ENCODE assay signal across 24 cellular contexts in the genomic region with DNA sequence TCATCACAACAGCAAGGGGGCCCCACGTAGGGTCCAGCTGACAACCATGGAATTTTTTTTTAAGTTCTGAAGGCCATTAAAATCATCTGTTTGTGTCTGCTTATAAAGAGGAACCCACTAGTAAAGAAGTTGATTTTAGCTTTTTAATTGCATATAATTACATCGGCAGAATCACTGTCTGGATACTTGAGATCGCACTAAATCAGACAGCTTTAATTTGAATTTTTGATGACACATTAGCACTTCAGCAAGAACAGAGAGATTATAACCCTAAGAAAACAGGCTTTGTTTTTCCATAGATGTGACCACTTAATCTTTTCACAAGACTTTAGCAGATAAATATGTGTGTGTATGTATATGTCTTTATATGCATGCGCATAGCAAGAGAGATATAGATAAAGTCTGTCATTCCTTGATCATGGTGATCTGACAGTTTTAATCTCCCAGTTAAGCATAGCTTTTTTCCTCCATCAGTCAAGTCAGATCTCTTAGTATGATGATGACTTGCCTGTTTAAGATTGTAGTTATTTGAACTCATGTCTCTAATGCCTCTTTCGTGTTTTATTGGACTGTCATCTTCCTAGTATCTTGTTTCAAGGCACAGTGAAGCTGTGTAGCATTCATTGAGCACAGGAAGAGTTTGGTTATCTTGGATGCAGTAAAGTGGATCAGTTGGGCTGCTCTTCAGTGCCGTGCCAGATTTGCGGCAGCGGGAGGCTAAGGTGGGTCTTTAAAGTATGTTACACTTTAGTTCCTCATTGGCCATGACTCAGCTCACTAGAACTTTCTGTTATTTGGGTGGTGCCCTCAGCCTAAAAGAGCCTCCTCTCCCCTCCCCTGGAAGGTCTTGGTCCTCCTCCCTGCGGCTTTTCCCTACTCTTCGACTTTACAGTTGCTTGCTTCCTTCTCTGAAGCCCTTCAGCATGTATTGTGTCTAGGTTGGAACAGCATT. TPM values are rescaled to one million over a fixed set of nuclear protein-coding genes. Genes with fewer than 3 reads are reported as not detected.
DNase-seq lines count a peak whose midpoint lies in the region; ATAC-seq, FAIRE-seq and TF ChIP-seq lines count a peak whose summit lies in the region.
"Had no signal": no experiment of that assay in that cellular context is flagged by ENCODE, and none has a peak within 500 bp of the region (broad histone marks: within the 10 kb centered on the region; RNA-seq: fewer than 3 reads in every experiment).

No MANE protein-coding gene starts in this region.

- no peak overlapping the region for H3K27ac Mint-ChIP-seq in naive thymus-derived CD4-positive, alpha-beta T cell
- no peak overlapping the region for H3K27ac Mint-ChIP-seq in activated CD8-positive, alpha-beta T cell treated with anti-CD3 and anti-CD28 coated beads, Interleukin-2, amount 10 ng/mL, durations not matched to agents 7 days and 5 days
- H3K27ac Mint-ChIP-seq: activated CD4-positive, alpha-beta T cell treated with anti-CD3 and anti-CD28 coated beads, Interleukin-2, amount 10 ng/mL, durations not matched to agents 24 days and 14 days; activated naive CD8-positive, alpha-beta T cell treated with anti-CD3 and anti-CD28 coated beads for 36 hours; activated T-helper 1 cell treated with anti-CD3 and anti-CD28 coated beads, Interleukin-12 subunit alpha, Interleukin-12 subunit beta, Interleukin-2, Interleukin-4 antibody, amounts not matched to agents 30 ng/mL and 10 ng/mL and 1 ng/mL, durations not matched to agents 14 hours and 24 hours and 36 hours; memory B cell; type B pancreatic cell had no signal

- no peak overlapping the region for H3K9ac ChIP-seq in BLaER1 treated with 17β-estradiol and CSF1 and Interleukin-3, amounts not matched to agents 10 nM and 100 nM
- peak overlapping the region; percentile 91 for H3K9ac ChIP-seq in Loucy (ENCODE audit: low read depth, low read length, poor library complexity, severe bottlenecking)

- no peak overlapping the region for H3K4me3 Mint-ChIP-seq in naive thymus-derived CD4-positive, alpha-beta T cell
- no peak overlapping the region for H3K4me3 Mint-ChIP-seq in activated CD8-positive, alpha-beta T cell treated with anti-CD3 and anti-CD28 coated beads, Interleukin-2, amount 10 ng/mL, durations not matched to agents 7 days and 5 days
- H3K4me3 Mint-ChIP-seq: activated CD4-positive, alpha-beta T cell treated with anti-CD3 and anti-CD28 coated beads, Interleukin-2, amount 10 ng/mL, durations not matched to agents 24 days and 14 days; activated naive CD8-positive, alpha-beta T cell treated with anti-CD3 and anti-CD28 coated beads for 36 hours; activated T-helper 1 cell treated with anti-CD3 and anti-CD28 coated beads, Interleukin-12 subunit alpha, Interleukin-12 subunit beta, Interleukin-2, Interleukin-4 antibody, amounts not matched to agents 30 ng/mL and 10 ng/mL and 1 ng/mL, durations not matched to agents 14 hours and 24 hours and 36 hours; CD4-positive, CD25-positive, alpha-beta regulatory T cell; memory B cell; type B pancreatic cell had no signal

- peak overlapping the region in 10 of 11 experiments; percentile 22 to 97 (median 70); a peak in 15 of 22 replicates for H3K4me2 ChIP-seq in BLaER1 treated with 17β-estradiol and CSF1 and Interleukin-3, amounts not matched to agents 10 nM and 100 nM
- peak overlapping the region; percentile 77 for H3K4me2 ChIP-seq in Loucy (ENCODE audit: low read depth, low read length, poor library complexity, severe bottlenecking)

- no peak overlapping the region for H2AFZ ChIP-seq in Loucy (ENCODE audit: low read length)

- CTCF ChIA-PET in naive thymus-derived CD4-positive, alpha-beta T cell (lab: Charles Lee) = no interaction called here
- CTCF ChIA-PET in activated CD8-positive, alpha-beta T cell treated with anti-CD3 and anti-CD28 coated beads, Interleukin-2, amount 10 ng/mL, durations not matched to agents 7 days and 5 days (lab: Charles Lee) = interaction anchor here (0.7 to 1.3 kb wide), 3 partner anchors 14 to 57 kb away, joined by 3 to 4 read pairs (median 3); no protein-coding TSS in a partner anchor

- no peak for DNase-seq in naive thymus-derived CD4-positive, alpha-beta T cell
- no peak for DNase-seq in H7
- DNase-seq in activated CD8-positive, alpha-beta T cell treated with anti-CD3 and anti-CD28 coated beads, Interleukin-2, amount 10 ng/mL, durations not matched to agents 7 days and 5 days = no peak
- DNase-seq in stimulated activated CD4-positive, alpha-beta T cell treated with anti-CD3 and anti-CD28 coated beads, Interleukin-1b, Interleukin-23, amount 100 ng/mL, for 48 hours = no peak
- DNase-seq: ACHN; activated CD4-positive, alpha-beta T cell treated with anti-CD3 and anti-CD28 coated beads, Interleukin-2, amount 10 ng/mL, durations not matched to agents 24 days and 14 days; activated naive CD8-positive, alpha-beta T cell treated with anti-CD3 and anti-CD28 coated beads for 36 hours; CD4-positive, CD25-positive, alpha-beta regulatory T cell; DMS 273 treated with DMSO at 0.1 percent for 48 hours; HCEC 1CT; left colon; naive thymus-derived CD8-positive, alpha-beta T cell; NCI-H1436; pancreas; right cardiac atrium; stimulated activated CD4-positive, alpha-beta T cell treated with anti-CD3 and anti-CD28 coated beads, Interleukin-12 subunit alpha, Interleukin-12 subunit beta, amount 100 ng/mL, for 4 hours; SW 1271 had no signal

- ATAC-seq in naive thymus-derived CD4-positive, alpha-beta T cell = peak; percentile 41
- ATAC-seq in GM18498 (IDR thresholded peaks at IDR 0.05; ENCODE audit: unreplicated experiment) = no peak
- ATAC-seq in activated CD8-positive, alpha-beta T cell treated with anti-CD3 and anti-CD28 coated beads, Interleukin-2, amount 10 ng/mL, durations not matched to agents 7 days and 5 days = no peak
- ATAC-seq: left colon; naive thymus-derived CD8-positive, alpha-beta T cell; pancreas; right cardiac atrium had no signal

- peaks cover 12 to 28% (median 25%) of the 10 kb centered on the region in 7 donors for H3K4me1 Mint-ChIP-seq in naive thymus-derived CD4-positive, alpha-beta T cell
- H3K4me1 Mint-ChIP-seq in activated CD8-positive, alpha-beta T cell treated with anti-CD3 and anti-CD28 coated beads, Interleukin-2, amount 10 ng/mL, durations not matched to agents 7 days and 5 days (ENCODE audit: low read depth) = peaks cover 22% of the 10 kb centered on the region

- peaks cover 0 to 20% (median 4%) of the 10 kb centered on the region in 11 experiments; a peak in 3 of 22 replicates for H3K36me3 ChIP-seq in BLaER1 treated with 17β-estradiol and CSF1 and Interleukin-3, amounts not matched to agents 10 nM and 100 nM
- H3K36me3 ChIP-seq in Loucy (ENCODE audit: insufficient read depth, low read length) = no peaks in the 10 kb centered on the region
- H3K36me3 ChIP-seq in naive thymus-derived CD4-positive, alpha-beta T cell (ENCODE audit: control insufficient read depth in 2 of 3, insufficient read depth in 3 of 3, low read length in 3 of 3) = no peaks in the 10 kb centered on the region
- no peaks in the 10 kb centered on the region for H3K36me3 ChIP-seq in H7 (replicated peaks; ENCODE audit: control insufficient read depth, insufficient read depth, low read length)
- H3K36me3 ChIP-seq: pancreas had no signal

- peaks cover 30% of the 10 kb centered on the region for H3K79me2 ChIP-seq in Loucy (ENCODE audit: insufficient read depth, low read length)

- no peak for TF ChIP-seq CTCF in Loucy (conservative IDR thresholded peaks at IDR 0.05; ENCODE audit: low read length)

- POLR2A ChIA-PET in naive thymus-derived CD4-positive, alpha-beta T cell (lab: Charles Lee) = interaction anchor here (0.6 to 0.7 kb wide), 3 partner anchors 23 to 1397 kb away, joined by 3 to 6 read pairs (median 3); no protein-coding TSS in a partner anchor
- POLR2A ChIA-PET in activated CD8-positive, alpha-beta T cell treated with anti-CD3 and anti-CD28 coated beads, Interleukin-2, amount 10 ng/mL, durations not matched to agents 7 days and 5 days (lab: Charles Lee) = no interaction called here

- H3K27ac ChIP-seq in BLaER1 treated with 17β-estradiol and CSF1 and Interleukin-3, amounts not matched to agents 10 nM and 100 nM = no peak overlapping the region
- no peak overlapping the region for H3K27ac ChIP-seq in naive thymus-derived CD4-positive, alpha-beta T cell (ENCODE audit: low read depth, low read length)
- H3K27ac ChIP-seq: pancreas had no signal

- peaks cover 34 to 62% (median 56%) of the 10 kb centered on the region in 10 experiments for H3K4me1 ChIP-seq in BLaER1 treated with 17β-estradiol and CSF1 and Interleukin-3, amounts not matched to agents 10 nM and 100 nM
- H3K4me1 ChIP-seq in Loucy (ENCODE audit: insufficient read depth, low read length, poor library complexity, severe bottlenecking) = peaks cover 77% of the 10 kb centered on the region
- peaks cover 0 to 18% of the 10 kb centered on the region in 2 donors for H3K4me1 ChIP-seq in naive thymus-derived CD4-positive, alpha-beta T cell (ENCODE audit: control insufficient read depth in 2 of 2, insufficient read depth in 2 of 2, low read length in 2 of 2)
- H3K4me1 ChIP-seq: pancreas had no signal

- no peaks in the 10 kb centered on the region for H3K9me3 ChIP-seq in BLaER1 treated with 17β-estradiol and CSF1 and Interleukin-3, amounts not matched to agents 10 nM and 100 nM (replicated peaks in 1 of 11)
- no peaks in the 10 kb centered on the region for H3K9me3 ChIP-seq in Loucy (ENCODE audit: insufficient read depth, low read depth, low read length)
- H3K9me3 ChIP-seq in naive thymus-derived CD4-positive, alpha-beta T cell (ENCODE audit: control insufficient read depth in 2 of 3, low read length in 3 of 3) = no peaks in the 10 kb centered on the region
- H3K9me3 ChIP-seq: pancreas had no signal

- peaks cover 0 to 13% (median 6%) of the 10 kb centered on the region in 5 donors for H3K36me3 Mint-ChIP-seq in naive thymus-derived CD4-positive, alpha-beta T cell
- no peaks in the 10 kb centered on the region for H3K36me3 Mint-ChIP-seq in activated CD8-positive, alpha-beta T cell treated with anti-CD3 and anti-CD28 coated beads, Interleukin-2, amount 10 ng/mL, durations not matched to agents 7 days and 5 days (ENCODE audit: low read depth)

- intact Hi-C loops in naive thymus-derived CD4-positive, alpha-beta T cell (cut with micrococcal nuclease) = loop anchor here in 1 of 2 donors (5.0 kb wide), 1 partner anchor 58 kb away; no protein-coding TSS in a partner anchor

- no peaks in the 10 kb centered on the region for H3K27me3 Mint-ChIP-seq in naive thymus-derived CD4-positive, alpha-beta T cell
- no peaks in the 10 kb centered on the region for H3K27me3 Mint-ChIP-seq in activated CD8-positive, alpha-beta T cell treated with anti-CD3 and anti-CD28 coated beads, Interleukin-2, amount 10 ng/mL, durations not matched to agents 7 days and 5 days (ENCODE audit: low read depth)
- H3K27me3 Mint-ChIP-seq: activated CD4-positive, alpha-beta T cell treated with anti-CD3 and anti-CD28 coated beads, Interleukin-2, amount 10 ng/mL, durations not matched to agents 24 days and 14 days; activated naive CD8-positive, alpha-beta T cell treated with anti-CD3 and anti-CD28 coated beads for 36 hours; CD4-positive, CD25-positive, alpha-beta regulatory T cell; memory B cell; naive thymus-derived CD8-positive, alpha-beta T cell; type B pancreatic cell had no signal

- H4K20me1 ChIP-seq in BLaER1 treated with 17β-estradiol and CSF1 and Interleukin-3, amounts not matched to agents 10 nM and 100 nM = peaks cover 0 to 3% (median 0%) of the 10 kb centered on the region in 11 experiments; a peak in 1 of 22 replicates
- no peaks in the 10 kb centered on the region for H4K20me1 ChIP-seq in Loucy (ENCODE audit: insufficient read depth, low read length, poor library complexity, severe bottlenecking)

- H3K9me2 ChIP-seq in Loucy (replicated peaks; ENCODE audit: low read depth, low read length) = no peaks in the 10 kb centered on the region

- H3K27me3 ChIP-seq in BLaER1 treated with 17β-estradiol and CSF1 and Interleukin-3, amounts not matched to agents 10 nM and 100 nM = no peaks in the 10 kb centered on the region
- H3K27me3 ChIP-seq in Loucy (ENCODE audit: insufficient read depth, low read length, poor library complexity, severe bottlenecking) (no peaks in the 10 kb centered on the region), H7 (ENCODE audit: control insufficient read depth, insufficient read depth, low read length) (no peaks in the 10 kb centered on the region; the same call in 1 of the 2 replicates)
- H3K27me3 ChIP-seq in naive thymus-derived CD4-positive, alpha-beta T cell (ENCODE audit: control insufficient read depth in 2 of 2, insufficient read depth in 2 of 2, low read length in 2 of 2) = no peaks in the 10 kb centered on the region
- H3K27me3 ChIP-seq: pancreas had no signal

- H3F3A ChIP-seq in Loucy (ENCODE audit: low read depth) = peaks cover 7% of the 10 kb centered on the region

- no peaks in the 10 kb centered on the region for H3K9me3 Mint-ChIP-seq in naive thymus-derived CD4-positive, alpha-beta T cell
- H3K9me3 Mint-ChIP-seq in activated CD8-positive, alpha-beta T cell treated with anti-CD3 and anti-CD28 coated beads, Interleukin-2, amount 10 ng/mL, durations not matched to agents 7 days and 5 days (ENCODE audit: insufficient read depth) = no peaks in the 10 kb centered on the region
- H3K9me3 Mint-ChIP-seq: activated CD4-positive, alpha-beta T cell treated with anti-CD3 and anti-CD28 coated beads, Interleukin-2, amount 10 ng/mL, durations not matched to agents 24 days and 14 days; activated naive CD8-positive, alpha-beta T cell treated with anti-CD3 and anti-CD28 coated beads for 36 hours; activated T-helper 1 cell treated with anti-CD3 and anti-CD28 coated beads, Interleukin-12 subunit alpha, Interleukin-12 subunit beta, Interleukin-2, Interleukin-4 antibody, amounts not matched to agents 30 ng/mL and 10 ng/mL and 1 ng/mL, durations not matched to agents 14 hours and 24 hours and 36 hours; CD4-positive, CD25-positive, alpha-beta regulatory T cell; memory B cell; naive thymus-derived CD8-positive, alpha-beta T cell; type B pancreatic cell had no signal

- peak; percentile 96 for FAIRE-seq in TTC549 (lab: Jason Lieb, UNC)
- FAIRE-seq: pancreas had no signal

- no peak overlapping the region for H3K4me3 ChIP-seq in BLaER1 treated with 17β-estradiol and CSF1 and Interleukin-3, amounts not matched to agents 10 nM and 100 nM
- H3K4me3 ChIP-seq in Loucy (ENCODE audit: low read length, poor library complexity, severe bottlenecking) = peak overlapping the region; percentile 12
- H3K4me3 ChIP-seq in naive thymus-derived CD4-positive, alpha-beta T cell (ENCODE audit: low read length) = no peak overlapping the region
- no peak overlapping the region for H3K4me3 ChIP-seq in H7 (ENCODE audit: insufficient read depth, low read depth, low read length)
- H3K4me3 ChIP-seq: pancreas had no signal

RNA-seq across cellular contexts. Expression of a gene that starts 45.9 kb away (rescaled TPM):
- total RNA-seq in naive thymus-derived CD4-positive, alpha-beta T cell = 1 to 10 TPM in 2 of 5 experiments, under 1 TPM in 3; 0.34 to 2.4 (median 0.62) TPM
- polyA plus RNA-seq in naive thymus-derived CD4-positive, alpha-beta T cell = not detected
- 0.11 TPM in 1 of 2 replicates, not detected in the other for total RNA-seq in H7 (2014; rRNA removed; shearing (Covaris generic))
- total RNA-seq in activated CD8-positive, alpha-beta T cell treated with anti-CD3 and anti-CD28 coated beads, Interleukin-2, amount 10 ng/mL, durations not matched to agents 7 days and 5 days = under 1 TPM; 0.21 to 0.32 TPM
- polyA plus RNA-seq: CD4-positive, CD25-positive, alpha-beta regulatory T cell had no signal
